9 cellular contexts compared by ENCODE assay signal in the genomic region with DNA sequence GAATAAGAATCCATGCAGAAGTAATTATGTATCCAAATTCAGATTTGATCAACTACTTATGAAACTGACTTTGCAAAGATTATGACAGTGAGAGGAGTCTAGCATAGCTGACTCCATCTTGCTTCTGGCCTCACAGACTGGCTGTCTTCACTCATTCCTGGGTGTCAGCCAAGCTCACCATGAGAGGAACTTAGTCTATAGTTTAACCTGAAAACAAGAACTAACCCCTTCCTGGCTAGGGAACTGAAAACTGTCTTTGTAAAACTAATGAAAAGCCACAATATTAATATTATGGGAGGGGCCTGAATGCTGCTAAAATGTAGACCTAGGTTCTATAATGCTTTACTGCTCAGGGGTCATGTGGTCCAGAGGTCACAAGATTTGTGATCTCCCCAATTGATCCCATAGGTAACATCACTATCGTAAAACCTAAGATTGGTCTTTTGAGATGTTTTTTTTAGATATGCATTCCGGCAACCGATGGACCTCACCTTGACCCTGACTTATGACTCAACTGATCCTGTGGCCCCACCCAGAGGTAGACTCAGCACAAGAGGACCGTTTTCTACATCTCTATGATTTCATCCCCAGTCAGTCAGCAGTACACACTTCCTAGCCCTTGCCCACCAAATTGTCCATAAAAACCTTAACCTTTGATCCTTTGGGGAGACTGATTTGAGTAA. TPM values are rescaled to one million over a fixed set of nuclear protein-coding genes. Genes with fewer than 3 reads are reported as not detected.
A peak's percentile ranks its signal among the peaks of the same experiment; 100 is the strongest.
DNase-seq lines count a peak whose midpoint lies in the region; ATAC-seq, FAIRE-seq and TF ChIP-seq lines count a peak whose summit lies in the region.
"Had no signal": no experiment of that assay in that cellular context is flagged by ENCODE, and none has a peak within 500 bp of the region (broad histone marks: within the 10 kb centered on the region; RNA-seq: fewer than 3 reads in every experiment).

No MANE protein-coding gene starts in this region.

- H3K36me3 ChIP-seq in K562 (ENCODE audit: control insufficient read depth, insufficient read depth, low read length): no peaks in the 10 kb centered on the region

- BruUV-seq in K562 (replicated peaks; lab: Mats Ljungman, UMichigan): no TSS peak

- no peaks in the 10 kb centered on the region for H3K9me3 ChIP-seq in K562 (replicated peaks; ENCODE audit: control insufficient read depth, insufficient read depth, low read depth, low read length)

- no peak for TF ChIP-seq RAD21 in K562 (CRISPR knock-in tag; conservative IDR thresholded peaks at IDR 0.05 in 1 of 2, IDR thresholded peaks at IDR 0.05 in 1 of 2)

- peak; percentile 11 for DNase-seq in EH (ENCODE audit: low read depth)
- DNase-seq in K562 (ENCODE audit: extremely low read depth in 1 of 4, low spot score in 3 of 4): peak in 1 of 4 experiments; percentile 11
- DNase-seq in GOT3 (lab: John Stamatoyannopoulos, UW): no peak
- no peak for DNase-seq in activated effector memory CD4-positive, alpha-beta T cell treated with anti-CD3 and anti-CD28 coated beads, Interleukin-2, amount 50 U/mL, for 16 hours
- DNase-seq in posterior vena cava (ENCODE audit: low spot score): no peak
- no peak for DNase-seq in DMS 273 treated with DMSO at 0.1 percent for 48 hours (lab: John Stamatoyannopoulos, UW)
- DNase-seq: CD4-positive, alpha-beta T cell had no signal

- H3K9ac ChIP-seq in K562 (ENCODE audit: insufficient read depth in 1 of 2, low read depth in 2 of 2, low read length in 2 of 2): no peak overlapping the region

- no peak for TF ChIP-seq POLR2A in K562 (conservative IDR thresholded peaks at IDR 0.05)

- POLR2A ChIA-PET in K562 (lab: Yijun Ruan, JAX): no interaction called here

- WGBS in K562 (ENCODE audit: insufficient coverage, low coverage, missing lambda C conversion rate): 17% methylated on average over 4 of the region's 4 CpGs

- no peak overlapping the region for H3K4me3 ChIP-seq in K562

- H3K4me1 ChIP-seq in K562 (replicated peaks in 1 of 2; ENCODE audit: control insufficient read depth in 2 of 2, insufficient read depth in 2 of 2, low read length in 2 of 2): peaks cover 0 to 6% of the 10 kb centered on the region in 2 experiments; a peak in 3 of 5 replicates

- peak; percentile 26 for FAIRE-seq in K562 (lab: Jason Lieb, UNC)

- CTCF ChIA-PET in K562 (lab: Yijun Ruan, JAX; ENCODE audit: low intra/inter-chr PET ratio): no interaction called here

- no peak overlapping the region for H2AFZ ChIP-seq in K562 (ENCODE audit: low read depth, low read length)

- H3K27ac ChIP-seq in K562 (ENCODE audit: extremely low read depth, low read depth, low read length): no peak overlapping the region

- in situ Hi-C loops in K562 (cut with MboI): no loop called here

- H3K27me3 ChIP-seq in K562 (ENCODE audit: control insufficient read depth in 2 of 2, insufficient read depth in 2 of 2, low read length in 2 of 2): no peaks in the 10 kb centered on the region

- no peaks in the 10 kb centered on the region for H3K9me1 ChIP-seq in K562 (ENCODE audit: control insufficient read depth, insufficient read depth, low read length)

- H4K20me1 ChIP-seq in K562 (replicated peaks; ENCODE audit: control insufficient read depth, insufficient read depth, low read length): no peaks in the 10 kb centered on the region

- H3K79me2 ChIP-seq in K562 (ENCODE audit: control insufficient read depth, insufficient read depth, low read length): no peaks in the 10 kb centered on the region

- H3K4me2 ChIP-seq in K562 (ENCODE audit: insufficient read depth, low read length): no peak overlapping the region

- TF ChIP-seq CTCF in K562 (IDR thresholded peaks at IDR 0.05 in 2 of 3, conservative IDR thresholded peaks at IDR 0.05 in 1 of 3; ENCODE audit: insufficient read depth in 2 of 3, low read depth in 1 of 3, low read length in 3 of 3): peak in 1 of 3 experiments; percentile 14; a peak in 1 of 6 replicates

- TF ChIP-seq EP300 in K562 (IDR thresholded peaks at IDR 0.05; ENCODE audit: low read length): no peak

- ATAC-seq in GM19455 (IDR thresholded peaks at IDR 0.05; ENCODE audit: unreplicated experiment) (peak; percentile 82), HG03108 (IDR thresholded peaks at IDR 0.05; ENCODE audit: unreplicated experiment) (peak; percentile 85), K562 (no peak)

- intact Hi-C loops in K562 (cut with micrococcal nuclease) (no loop called here), posterior vena cava (cut with DNase I) (no loop called here)

TF ChIP-seq in K562, 482 proteins besides CTCF, POLR2A, EP300 and RAD21:
- TF ChIP-seq NR4A1 (CRISPR knock-in tag; IDR thresholded peaks at IDR 0.05): no peak
- no peak for TF ChIP-seq NR4A1 (tag; IDR thresholded peaks at IDR 0.05)
- TF ChIP-seq, protein P1, sequence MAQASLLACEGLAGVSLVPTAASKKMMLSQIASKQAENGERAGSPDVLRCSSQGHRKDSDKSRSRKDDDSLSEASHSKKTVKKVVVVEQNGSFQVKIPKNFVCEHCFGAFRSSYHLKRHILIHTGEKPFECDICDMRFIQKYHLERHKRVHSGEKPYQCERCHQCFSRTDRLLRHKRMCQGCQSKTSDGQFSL (CRISPR knock-in tag; IDR thresholded peaks at IDR 0.05): no peak
- TF ChIP-seq, protein P1 (tag; IDR thresholded peaks at IDR 0.05): 0 out of 4 replicates have a peak, but pooled peaks of 1 of the 2 experiments have one; percentile 30
- TF ChIP-seq, protein P2, sequence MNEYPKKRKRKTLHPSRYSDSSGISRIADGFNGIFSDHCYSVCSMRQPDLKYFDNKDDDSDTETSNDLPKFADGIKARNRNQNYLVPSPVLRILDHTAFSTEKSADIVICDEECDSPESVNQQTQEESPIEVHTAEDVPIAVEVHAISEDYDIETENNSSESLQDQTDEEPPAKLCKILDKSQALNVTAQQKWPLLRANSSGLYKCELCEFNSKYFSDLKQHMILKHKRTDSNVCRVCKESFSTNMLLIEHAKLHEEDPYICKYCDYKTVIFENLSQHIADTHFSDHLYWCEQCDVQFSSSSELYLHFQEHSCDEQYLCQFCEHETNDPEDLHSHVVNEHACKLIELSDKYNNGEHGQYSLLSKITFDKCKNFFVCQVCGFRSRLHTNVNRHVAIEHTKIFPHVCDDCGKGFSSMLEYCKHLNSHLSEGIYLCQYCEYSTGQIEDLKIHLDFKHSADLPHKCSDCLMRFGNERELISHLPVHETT (CRISPR knock-in tag; conservative IDR thresholded peaks at IDR 0.05 in 1 of 2, IDR thresholded peaks at IDR 0.05 in 1 of 2): no peak
- no peak for TF ChIP-seq ATF1 (CRISPR knock-in tag; IDR thresholded peaks at IDR 0.05)
- no peak for TF ChIP-seq ATF1 (tag; IDR thresholded peaks at IDR 0.05)
- TF ChIP-seq FOXJ3 (CRISPR knock-in tag; IDR thresholded peaks at IDR 0.05): no peak
- TF ChIP-seq PTTG1 (tag; IDR thresholded peaks at IDR 0.05; ENCODE audit: low read depth): peak; percentile 63; the same call in 1 of the 2 replicates
- TF ChIP-seq PRPF4 (IDR thresholded peaks at IDR 0.05; ENCODE audit: insufficient read depth, low read depth, low read length, poor library complexity, severe bottlenecking): no peak
- no peak for TF ChIP-seq KLF13 (tag; IDR thresholded peaks at IDR 0.05; ENCODE audit: borderline replicate concordance, low read depth)
- no peak for TF ChIP-seq ZNF57 (CRISPR knock-in tag; IDR thresholded peaks at IDR 0.05)
- TF ChIP-seq NCOA1 (IDR thresholded peaks at IDR 0.05; ENCODE audit: low read depth): no peak
- TF ChIP-seq CBX8 (IDR thresholded peaks at IDR 0.05; ENCODE audit: borderline replicate concordance, extremely low read depth, low read depth, low read length, poor library complexity, severe bottlenecking): no peak
- no peak for TF ChIP-seq PCBP1 (IDR thresholded peaks at IDR 0.05; ENCODE audit: low read depth, low read length, poor library complexity, severe bottlenecking)
- peak; percentile 35; the same call in 1 of the 2 replicates for TF ChIP-seq DMBX1 (CRISPR knock-in tag; IDR thresholded peaks at IDR 0.05; ENCODE audit: borderline replicate concordance)
- TF ChIP-seq C11orf30 (IDR thresholded peaks at IDR 0.05; ENCODE audit: low read depth): no peak
- TF ChIP-seq ATF7 (IDR thresholded peaks at IDR 0.05): no peak

RNA-seq across cellular contexts. Expression of gene ATP1B1, which starts 55.2 kb away (rescaled TPM):
- 1.2 and 1.7 TPM in 2 replicates for total RNA-seq in K562 (2011; cell fraction: chromatin; rRNA removed; ENCODE audit: low replicate concordance)
- 1.3 and 2.3 TPM in 2 replicates for total RNA-seq in K562 (2011; cell fraction: nucleolus; rRNA removed)
- total RNA-seq in K562 (2011; cell fraction: nucleoplasm; rRNA removed): 2.4 and 2.6 TPM in 2 replicates
- total RNA-seq in K562 (2014; rRNA removed): 0.98 and 2.5 TPM in 2 replicates
- total RNA-seq in K562 (2014; rRNA removed; fragmentation: Illumina TruSeq; extraction: Trizol): 1.6 and 1.8 TPM in 2 replicates
- total RNA-seq in K562 (2015; rRNA removed; fragmentation: Illumina TruSeq; extraction: Trizol): 1.9 and 2.1 TPM in 2 replicates
- 3.0 TPM in 2 replicates for total RNA-seq in K562 (2021)
- 1.5 and 1.7 TPM in 2 replicates for polyA plus RNA-seq in K562 (2011; rRNA removed)
- polyA plus RNA-seq in K562 (2011; cell fraction: cytosol; rRNA removed): 0.49 and 0.72 TPM in 2 replicates
- 0.43 and 0.45 TPM in 2 replicates for polyA plus RNA-seq in K562 (2011; cell fraction: nucleus; rRNA removed)
- 2.1 and 3.7 TPM in 2 replicates for polyA plus RNA-seq in K562 (2012)
- 1.5 and 1.6 TPM in 2 replicates for polyA plus RNA-seq in K562 (2014; fragmentation: Illumina TruSeq; extraction: Trizol)
- 1 to 10 TPM in 1 of 2 experiments, under 1 TPM in 1; 0.76 to 1.1 TPM for polyA plus RNA-seq in K562 (2014; fragmentation: Nextera tagmentation; extraction: Ambion mirVana)
- polyA plus RNA-seq in K562 (2014; rRNA removed): 1.9 and 2.4 TPM in 2 replicates
- 2.3 and 2.8 TPM in 2 replicates for polyA minus RNA-seq in K562 (2011; rRNA and poly(A)+ RNA removed)
- 2.3 and 3.0 TPM in 2 replicates for polyA minus RNA-seq in K562 (2011; cell fraction: cytosol; rRNA and poly(A)+ RNA removed)
- 0.94 and 1.00 TPM in 2 replicates for polyA minus RNA-seq in K562 (2011; cell fraction: nucleus; rRNA and poly(A)+ RNA removed)
- 10 to 100 TPM; 17.2 to 20.8 TPM for total RNA-seq in posterior vena cava

Comparison
In these comparisons a context has a peak if more than half of its experiments do, and no peak if none do; other contexts are left out.
1. RNA of gene ATP1B1, which starts 55.2 kb away (total RNA-seq): 17.2 to 20.8 TPM in posterior vena cava; 0.98 to 3.0 TPM in K562; every median in the first group is over 4 times any median in the second.